13 cellular contexts compared by ENCODE assay signal in genomic region chr7:32070051-32070405, GRCh38. TPM values are rescaled to one million over a fixed set of nuclear protein-coding genes. Genes with fewer than 3 reads are reported as not detected.
DNase-seq lines count a peak whose midpoint lies in the region; ATAC-seq and TF ChIP-seq lines count a peak whose summit lies in the region.
"Had no signal": no experiment of that assay in that cellular context is flagged by ENCODE, and none has a peak within 500 bp of the region (broad histone marks: within the 10 kb centered on the region; RNA-seq: fewer than 3 reads in every experiment).

No MANE protein-coding gene starts in this region.

- H3K27me3 ChIP-seq in mammary epithelial cell (ENCODE audit: insufficient read depth, low read length) (no peaks in the 10 kb centered on the region), iPS-20b (ENCODE audit: insufficient read depth, low read length) (peaks cover 98% of the 10 kb centered on the region)
- H3K27me3 ChIP-seq in CD8-positive, alpha-beta memory T cell (ENCODE audit: insufficient read depth, low read length, poor library complexity, severe bottlenecking), result peaks cover 3% of the 10 kb centered on the region

- no peaks in the 10 kb centered on the region for H3K36me3 ChIP-seq in mammary epithelial cell (ENCODE audit: insufficient read depth, low read length)
- no peaks in the 10 kb centered on the region for H3K36me3 ChIP-seq in iPS-20b (ENCODE audit: insufficient read depth, low read depth, low read length)
- no peaks in the 10 kb centered on the region for H3K36me3 ChIP-seq in CD8-positive, alpha-beta memory T cell (ENCODE audit: insufficient read depth, low read length)
- H3K36me3 ChIP-seq: spleen had no signal

- H3K4me1 ChIP-seq in mammary epithelial cell (ENCODE audit: insufficient read depth, low read length) (peaks cover 20% of the 10 kb centered on the region), iPS-20b (ENCODE audit: insufficient read depth, low read length) (peaks cover 6% of the 10 kb centered on the region; the same call in 1 of the 2 replicates)
- H3K4me1 ChIP-seq in CD8-positive, alpha-beta memory T cell (ENCODE audit: insufficient read depth, low read length), result no peaks in the 10 kb centered on the region

- BruUV-seq in mammary epithelial cell (replicated peaks; lab: Mats Ljungman, UMichigan), result TSS peak; percentile 27

- H3K27ac ChIP-seq in mammary epithelial cell (ENCODE audit: insufficient read depth, low read depth, low read length) (peak overlapping the region; percentile 73), iPS-20b (ENCODE audit: low read length) (no peak overlapping the region)
- H3K27ac ChIP-seq in CD8-positive, alpha-beta memory T cell (ENCODE audit: low read depth, low read length), result no peak overlapping the region
- H3K27ac ChIP-seq: HL-60, spleen had no signal

- intact Hi-C loops in mammary epithelial cell (cut with micrococcal nuclease), result loop anchor here (1.0 kb wide), 1 partner anchor 94 kb away; no protein-coding TSS in a partner anchor

- H3K27ac Mint-ChIP-seq in CD8-positive, alpha-beta memory T cell, result no peak overlapping the region

- CTCF ChIA-PET in mammary epithelial cell (lab: Charles Lee; ENCODE audit: low non-redundant PET), result interaction anchor here (0.6 kb wide), 1 partner anchor 95 kb away, joined by 6 read pairs; no protein-coding TSS in a partner anchor
- CTCF ChIA-PET in CD8-positive, alpha-beta memory T cell (lab: Charles Lee), result no interaction called here

- H3K9me3 ChIP-seq in mammary epithelial cell (replicated peaks; ENCODE audit: insufficient read depth, low read length) (no peaks in the 10 kb centered on the region), iPS-20b (ENCODE audit: insufficient read depth, low read depth, low read length) (no peaks in the 10 kb centered on the region)
- H3K9me3 ChIP-seq in CD8-positive, alpha-beta memory T cell (ENCODE audit: low read length), result no peaks in the 10 kb centered on the region
- H3K9me3 ChIP-seq: spleen had no signal

- dilution Hi-C loops in mammary epithelial cell (cut with HindIII; ENCODE audit: low sequenced_read_pairs), result loop anchor here (10.0 kb wide), 1 partner anchor 95 kb away; no protein-coding TSS in a partner anchor

- ATAC-seq in HG02852 (IDR thresholded peaks at IDR 0.05; ENCODE audit: unreplicated experiment), result no peak
- ATAC-seq: stimulated activated naive CD8-positive, alpha-beta T cell treated with anti-CD3 and anti-CD28 coated beads, Interleukin-15, Interleukin-2, amounts not matched to agents 100 U/mL and 50 U/mL, for 24 hours had no signal

- H3K9ac ChIP-seq in mammary epithelial cell (ENCODE audit: insufficient read depth, low read length) (peak overlapping the region; percentile 64), iPS-20b (ENCODE audit: low read depth, low read length) (peak overlapping the region; percentile 49; the same call in 1 of the 2 replicates)

- peak overlapping the region; percentile 83 for H3K4me2 ChIP-seq in mammary epithelial cell (ENCODE audit: insufficient read depth, low read depth, low read length)

- H2AFZ ChIP-seq in mammary epithelial cell (ENCODE audit: low read depth, low read length), result peak overlapping the region; percentile 95

- no peaks in the 10 kb centered on the region for H3K4me1 Mint-ChIP-seq in CD8-positive, alpha-beta memory T cell

- H3K27me3 Mint-ChIP-seq in CD8-positive, alpha-beta memory T cell, result peaks cover 15 to 17% of the 10 kb centered on the region in 2 donors

- in situ Hi-C loops in G401 (cut with HindIII; ENCODE audit: low sequenced_read_pairs), result no loop called here
- in situ Hi-C loops in mammary epithelial cell (cut with MboI; ENCODE audit: low sequenced_read_pairs in 2 of 2), result loop anchor here in 1 of 2 donors (10.0 kb wide), 1 partner anchor 95 kb away; no protein-coding TSS in a partner anchor

- POLR2A ChIA-PET in CD8-positive, alpha-beta memory T cell (lab: Charles Lee), result no interaction called here

- WGBS in mammary epithelial cell (ENCODE audit: low coverage, missing lambda C conversion rate), result under 1% methylated on average over 9 of the region's 9 CpGs

- no peak for TF ChIP-seq CTCF in mammary epithelial cell (conservative IDR thresholded peaks at IDR 0.05 in 1 of 2, IDR thresholded peaks at IDR 0.05 in 1 of 2; ENCODE audit: extremely low read depth in 1 of 2, insufficient read depth in 1 of 2, low read depth in 1 of 2, low read length in 2 of 2)
- no peak for TF ChIP-seq CTCF in retinal pigment epithelial cell (conservative IDR thresholded peaks at IDR 0.05; ENCODE audit: low read depth, low read length)

- H4K20me1 ChIP-seq in mammary epithelial cell (ENCODE audit: insufficient read depth, low read length), result no peaks in the 10 kb centered on the region

- H3K4me3 ChIP-seq in mammary epithelial cell (replicated peaks in 1 of 3; ENCODE audit: insufficient read depth in 1 of 3, low read depth in 2 of 3, low read length in 3 of 3) (peak overlapping the region; percentile 69 to 90 (median 74)), iPS-20b (ENCODE audit: low read length) (peak overlapping the region; percentile 90), retinal pigment epithelial cell (ENCODE audit: low read length) (peak overlapping the region; percentile 72)
- H3K4me3 ChIP-seq in CD8-positive, alpha-beta memory T cell (ENCODE audit: low read length), result no peak overlapping the region

- no peak overlapping the region for H3K4me3 Mint-ChIP-seq in CD8-positive, alpha-beta memory T cell

- peaks cover 0 to 9% (median 4%) of the 10 kb centered on the region in 5 donors for H3K9me3 Mint-ChIP-seq in CD8-positive, alpha-beta memory T cell

- H3K36me3 Mint-ChIP-seq in CD8-positive, alpha-beta memory T cell, result no peaks in the 10 kb centered on the region

- DNase-seq in G401 (ENCODE audit: low spot score), result peak; percentile 48
- peak; percentile 51 for DNase-seq in mammary epithelial cell
- DNase-seq in retinal pigment epithelial cell (ENCODE audit: low read depth), result no peak
- DNase-seq in GM19240 (ENCODE audit: insufficient read length, low spot score), result no peak
- DNase-seq in AG08395 (ENCODE audit: low spot score), result no peak
- DNase-seq in CD8-positive, alpha-beta memory T cell, result no peak
- DNase-seq: activated CD4-positive, alpha-beta T cell treated with anti-CD3 and anti-CD28 coated beads, Interleukin-2, amount 50 U/mL, for 48 hours; NCI-H1930; spleen; stimulated activated naive CD8-positive, alpha-beta T cell treated with anti-CD3 and anti-CD28 coated beads, Interleukin-15, Interleukin-2, amounts not matched to agents 100 U/mL and 50 U/mL, for 24 hours had no signal

- peaks cover 72% of the 10 kb centered on the region for H3K79me2 ChIP-seq in mammary epithelial cell (ENCODE audit: insufficient read depth, low read length)

RNA-seq across cellular contexts. Expression of gene PDE1C, which starts 0.2 kb away (rescaled TPM):
- not detected in 2 replicates for total RNA-seq in G401 (2014; rRNA removed; shearing (Covaris generic))
- 100 to 1,000 TPM in 1 of 2 donors, 10 to 100 TPM in 1; 35.8 to 109 TPM for total RNA-seq in mammary epithelial cell
- 8.0 TPM for polyA plus RNA-seq in mammary epithelial cell
- 112 TPM for polyA minus RNA-seq in mammary epithelial cell
- not detected for total RNA-seq in CD8-positive, alpha-beta memory T cell
- polyA plus RNA-seq in CD8-positive, alpha-beta memory T cell, result not detected

Comparison
In these comparisons a context has a peak if more than half of its experiments do, and no peak if none do; other contexts are left out.
1. DNase-seq: peak in G401 (single experiment) and mammary epithelial cell (single experiment); none in retinal pigment epithelial cell (single experiment), GM19240 (single experiment), AG08395 (single experiment) and CD8-positive, alpha-beta memory T cell (0 of 5).
2. RNA of gene PDE1C, which starts 0.2 kb away (total RNA-seq): 35.8 to 109 TPM in mammary epithelial cell; not detected in G401 and not detected in CD8-positive, alpha-beta memory T cell; every median in the first group is over 10 times any median in the second.